ENCODE assay signal across 8 cellular contexts in the genomic region with DNA sequence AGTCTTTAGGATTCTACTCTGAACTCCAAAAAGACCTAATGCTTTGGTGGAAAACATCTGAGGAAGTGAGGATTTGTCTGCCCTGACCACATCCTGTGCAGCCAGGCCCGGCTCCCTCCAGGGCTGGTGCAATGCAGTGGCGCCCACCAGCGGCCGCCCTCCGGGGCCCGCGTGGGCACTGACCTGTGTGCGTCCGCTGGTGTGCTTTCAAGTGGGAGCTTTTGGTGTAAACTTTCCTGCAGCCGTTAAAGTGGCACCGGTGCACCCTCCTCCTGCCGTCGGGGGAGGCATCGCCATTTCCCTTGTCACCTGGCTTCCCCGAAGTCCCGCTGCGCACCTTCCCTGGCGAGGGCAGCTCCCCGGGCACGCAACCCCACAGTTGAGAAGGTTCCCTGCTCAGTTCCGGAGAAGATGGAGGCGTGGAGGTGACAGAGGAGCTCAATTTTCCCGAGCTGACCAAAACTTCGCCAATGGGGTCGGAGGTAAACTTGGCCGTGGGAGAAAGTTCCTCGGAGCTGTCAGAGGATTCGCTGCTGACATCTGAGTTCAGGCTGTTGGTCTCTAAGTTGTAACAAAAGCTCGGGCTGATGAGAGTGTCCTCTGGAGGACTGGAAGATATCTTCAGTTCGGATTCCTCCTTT. TPM values are rescaled to one million over a fixed set of nuclear protein-coding genes. Genes with fewer than 3 reads are reported as not detected.
DNase-seq lines count a peak whose midpoint lies in the region; ATAC-seq and TF ChIP-seq lines count a peak whose summit lies in the region.

No MANE protein-coding gene starts in this region.

- peak; percentile 30 to 55 for DNase-seq in activated CD4-positive, alpha-beta T cell treated with anti-CD3 and anti-CD28 coated beads for 4 hours
- no peak for DNase-seq in activated CD4-positive, alpha-beta T cell treated with anti-CD3 and anti-CD28 coated beads for 1 hour
- DNase-seq in T-helper 9 cell: peak; percentile 38
- peak; percentile 65 for DNase-seq in dermis blood vessel endothelial cell
- DNase-seq in mucosa of descending colon: peak; percentile 55 to 84 (median 74)

- ATAC-seq in mucosa of descending colon: no peak
- ATAC-seq in GM21576 (IDR thresholded peaks at IDR 0.05; ENCODE audit: unreplicated experiment): no peak
- no peak for ATAC-seq in HG02759 (IDR thresholded peaks at IDR 0.05; ENCODE audit: unreplicated experiment)
- ATAC-seq in HG03342 (IDR thresholded peaks at IDR 0.05; ENCODE audit: unreplicated experiment): no peak

- H3K4me1 ChIP-seq in mucosa of descending colon (ENCODE audit: low read depth): peaks cover 55% of the 10 kb centered on the region

- peak overlapping the region; percentile 93 for H3K4me3 ChIP-seq in mucosa of descending colon

- intact Hi-C loops in mucosa of descending colon (cut with DNase I, micrococcal nuclease): loop anchor here (10.0 kb wide), 4 partner anchors 73 to 873 kb away; no protein-coding TSS in a partner anchor

- peaks cover 9% of the 10 kb centered on the region for H3K36me3 ChIP-seq in mucosa of descending colon (ENCODE audit: low read depth)

- TF ChIP-seq CTCF in mucosa of descending colon (IDR thresholded peaks at IDR 0.05): no peak

- H3K9me3 ChIP-seq in mucosa of descending colon: no peaks in the 10 kb centered on the region

RNA-seq across cellular contexts. Expression of a gene that starts 3.4 kb away (rescaled TPM):
- 101 and 205 TPM in 2 replicates for total RNA-seq in dermis blood vessel endothelial cell
- total RNA-seq in mucosa of descending colon: 100 to 1,000 TPM; 270 to 371 (median 331) TPM
